Comparison of ENCODE assay signal across 12 cellular contexts in genomic region chr4:7295201-7295916, GRCh38.
DNase-seq lines count a peak whose midpoint lies in the region; ATAC-seq and TF ChIP-seq lines count a peak whose summit lies in the region.
"Had no signal": no experiment of that assay in that cellular context is flagged by ENCODE, and none has a peak within 500 bp of the region (broad histone marks: within the 10 kb centered on the region; RNA-seq: fewer than 3 reads in every experiment).

No MANE protein-coding gene starts in this region.

- H3K9me3 ChIP-seq in testis (no peaks in the 10 kb centered on the region), hepatocyte (ENCODE audit: low read depth) (no peaks in the 10 kb centered on the region)

- H3K4me3 ChIP-seq in testis (no peak overlapping the region), hepatocyte (no peak overlapping the region)

- H3K27me3 ChIP-seq in testis, result no peaks in the 10 kb centered on the region
- H3K27me3 ChIP-seq in hepatocyte, result peaks cover 3% of the 10 kb centered on the region

- no peaks in the 10 kb centered on the region for H4K20me1 ChIP-seq in hepatocyte (ENCODE audit: insufficient read depth, poor library complexity, severe bottlenecking)

- H2AFZ ChIP-seq in hepatocyte, result no peak overlapping the region

- no peak for TF ChIP-seq CTCF in testis (IDR thresholded peaks at IDR 0.05)
- TF ChIP-seq CTCF in hepatocyte (IDR thresholded peaks at IDR 0.05; ENCODE audit: poor library complexity), result no peak

- H3K27ac ChIP-seq in cingulate gyrus (ENCODE audit: low read depth, low read length) (peak overlapping the region; percentile 79), testis (no peak overlapping the region), hepatocyte (no peak overlapping the region)

- no peak overlapping the region for H3K4me2 ChIP-seq in hepatocyte

- H3K9me2 ChIP-seq in hepatocyte (replicated peaks; ENCODE audit: insufficient read depth), result no peaks in the 10 kb centered on the region

- no peak for TF ChIP-seq POLR2A in testis (IDR thresholded peaks at IDR 0.05)

- intact Hi-C loops in left colon (cut with DNase I, micrococcal nuclease), result loop anchor here in 1 of 2 donors (5.0 kb wide), 1 partner anchor 103 kb away; the partner anchor contains the start of gene SORCS2
- intact Hi-C loops in testis (cut with DNase I; ENCODE audit: low total_unique reads), result loop anchor here (10.0 kb wide), 1 partner anchor 101 kb away; the partner anchor contains the start of gene SORCS2

- DNase-seq in NCI-H526 treated with DMSO at 0.1 percent for 48 hours (lab: John Stamatoyannopoulos, UW), result peak; percentile 22
- peak; percentile 32 to 49 for DNase-seq in left colon
- peak; percentile 48 for DNase-seq in testis
- no peak for DNase-seq in NCI-H1105 treated with DMSO at 0.1 percent for 48 hours (lab: John Stamatoyannopoulos, UW)
- DNase-seq in hepatocyte (ENCODE audit: low spot score), result no peak
- no peak for DNase-seq in activated CD4-positive, CD25-positive, alpha-beta regulatory T cell (lab: John Stamatoyannopoulos, UW)
- DNase-seq: activated naive CD8-positive, alpha-beta T cell treated with anti-CD3 and anti-CD28 coated beads, Interleukin-2, amount 10 ng/mL, durations not matched to agents 7 days and 5 days; CD8-positive, alpha-beta memory T cell; naive thymus-derived CD8-positive, alpha-beta T cell; NCI-H1048 had no signal

- no peaks in the 10 kb centered on the region for H3K79me2 ChIP-seq in hepatocyte

- no peaks in the 10 kb centered on the region for H3K36me3 ChIP-seq in testis (ENCODE audit: low read depth, missing control alignments)
- no peaks in the 10 kb centered on the region for H3K36me3 ChIP-seq in hepatocyte (replicated peaks; ENCODE audit: insufficient read depth, low read depth)

- ATAC-seq in left colon (no peak), GM18909 (IDR thresholded peaks at IDR 0.05; ENCODE audit: poor library complexity, unreplicated experiment) (no peak)
- ATAC-seq: naive thymus-derived CD8-positive, alpha-beta T cell had no signal

- 49 to 56% methylated on average over 12 to 19 of the region's 22 CpGs for WGBS in testis, 2 donors
- 86% methylated on average over 22 of the region's 22 CpGs for WGBS in hepatocyte (ENCODE audit: low lambda C conversion rate, missing lambda C conversion rate)

- H3K4me1 ChIP-seq in testis, result peaks cover 6% of the 10 kb centered on the region
- peaks cover 3% of the 10 kb centered on the region for H3K4me1 ChIP-seq in hepatocyte (ENCODE audit: insufficient read depth)

Comparison
In these comparisons a context has a peak if more than half of its experiments do, and no peak if none do; other contexts are left out.
1. DNase-seq: peak in NCI-H526 treated with DMSO at 0.1 percent for 48 hours (single experiment), left colon (2 of 2) and testis (single experiment); none in NCI-H1105 treated with DMSO at 0.1 percent for 48 hours (single experiment), hepatocyte (single experiment) and activated CD4-positive, CD25-positive, alpha-beta regulatory T cell (0 of 4).